ENCODE assay signal across 8 cellular contexts in the genomic region with DNA sequence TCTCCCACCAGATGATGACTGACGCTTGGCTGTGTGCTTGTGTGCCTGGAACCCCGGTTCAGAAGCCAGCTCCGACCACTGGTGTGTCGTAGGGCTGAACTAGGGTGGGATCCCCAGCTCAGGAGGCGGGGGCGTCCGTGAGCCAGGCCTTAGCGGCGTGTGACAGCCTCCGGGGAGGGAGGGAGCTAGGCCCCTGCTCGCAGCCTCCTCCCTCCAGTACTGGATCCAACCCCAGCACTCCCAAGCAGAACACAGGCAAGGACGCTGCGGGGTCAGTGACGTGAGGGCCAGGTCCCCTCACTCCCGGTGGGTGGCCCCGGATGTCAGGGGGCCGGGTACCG. TPM values are rescaled to one million over a fixed set of nuclear protein-coding genes. Genes with fewer than 3 reads are reported as not detected.
DNase-seq lines count a peak whose midpoint lies in the region; ATAC-seq and TF ChIP-seq lines count a peak whose summit lies in the region.

No MANE protein-coding gene starts in this region.

- H3K27ac Mint-ChIP-seq in activated naive CD4-positive, alpha-beta T cell treated with anti-CD3 and anti-CD28 coated beads, Interleukin-2, amount 50 U/mL, for 24 hours = no peak overlapping the region

- H3K36me3 Mint-ChIP-seq in activated naive CD4-positive, alpha-beta T cell treated with anti-CD3 and anti-CD28 coated beads, Interleukin-2, amount 50 U/mL, for 24 hours = no peaks in the 10 kb centered on the region

- peak overlapping the region; percentile 95 for H3K4me3 Mint-ChIP-seq in activated naive CD4-positive, alpha-beta T cell treated with anti-CD3 and anti-CD28 coated beads, Interleukin-2, amount 50 U/mL, for 24 hours

- no peak for DNase-seq in activated CD4-positive, CD25-positive, alpha-beta regulatory T cell (lab: John Stamatoyannopoulos, UW)
- DNase-seq in left ventricle myocardium superior (no peak), sigmoid colon (peak; percentile 75), SKM-1 (lab: John Stamatoyannopoulos, UW; ENCODE audit: unreplicated experiment) (no peak), kidney glomerular epithelial cell (lab: John Stamatoyannopoulos, UW) (no peak)

- no peak for TF ChIP-seq CTCF in sigmoid colon (IDR thresholded peaks at IDR 0.05)

- no peaks in the 10 kb centered on the region for H3K27me3 Mint-ChIP-seq in activated naive CD4-positive, alpha-beta T cell treated with anti-CD3 and anti-CD28 coated beads, Interleukin-2, amount 50 U/mL, for 24 hours

- H3K27me3 ChIP-seq in sigmoid colon = no peaks in the 10 kb centered on the region

- intact Hi-C loops in left ventricle myocardium superior (cut with micrococcal nuclease) (no loop called here), sigmoid colon (cut with DNase I) (loop anchor here (2.0 kb wide), 1 partner anchor 44 kb away; a partner anchor contains a TSS)

- H3K4me1 Mint-ChIP-seq in activated naive CD4-positive, alpha-beta T cell treated with anti-CD3 and anti-CD28 coated beads, Interleukin-2, amount 50 U/mL, for 24 hours = peaks cover 24% of the 10 kb centered on the region

- peak; percentile 0 to 2 for ATAC-seq in activated CD4-positive, CD25-positive, alpha-beta regulatory T cell treated with anti-CD3 and anti-CD28 coated beads, Interleukin-2, amount 50 U/mL, for 24 hours
- peak; percentile 12 for ATAC-seq in HG03196 (IDR thresholded peaks at IDR 0.05; ENCODE audit: unreplicated experiment)
- ATAC-seq in left ventricle myocardium superior = peak; percentile 33

- no peaks in the 10 kb centered on the region for H3K9me3 ChIP-seq in sigmoid colon

- peak overlapping the region; percentile 83 to 88 (median 86) for H3K27ac ChIP-seq in sigmoid colon

- H3K4me3 ChIP-seq in sigmoid colon = peak overlapping the region; percentile 77 to 96 (median 84)

- TF ChIP-seq POLR2A in sigmoid colon (IDR thresholded peaks at IDR 0.05) = no peak

- TF ChIP-seq EP300 in sigmoid colon (IDR thresholded peaks at IDR 0.05) = no peak

- H3K36me3 ChIP-seq in sigmoid colon = peaks cover 0 to 9% (median under 1%) of the 10 kb centered on the region in 4 donors

- WGBS in sigmoid colon, 2 donors = 1 to 4% methylated on average over 18 of the region's 18 CpGs

- H3K9me3 Mint-ChIP-seq in activated naive CD4-positive, alpha-beta T cell treated with anti-CD3 and anti-CD28 coated beads, Interleukin-2, amount 50 U/mL, for 24 hours = no peaks in the 10 kb centered on the region

- H3K4me1 ChIP-seq in sigmoid colon = peaks cover 0 to 24% (median 17%) of the 10 kb centered on the region in 4 donors

RNA-seq across cellular contexts. Expression of a gene that starts 0.4 kb away (rescaled TPM):
- total RNA-seq in left ventricle myocardium superior = 12.9 TPM
- 10 to 100 TPM; 35.0 to 58.9 (median 43.6) TPM for total RNA-seq in sigmoid colon
- polyA plus RNA-seq in sigmoid colon = 100 to 1,000 TPM in 1 of 3 donors, 10 to 100 TPM in 2; 52.4 to 102 (median 67.3) TPM

RNA-seq across cellular contexts. Expression of a gene that starts 28.4 kb away (rescaled TPM):
- total RNA-seq in left ventricle myocardium superior = 223 TPM
- 10 to 100 TPM in 2 of 4 donors, 1 to 10 TPM in 2; 6.4 to 19.9 (median 10.6) TPM for total RNA-seq in sigmoid colon
- polyA plus RNA-seq in sigmoid colon = 1 to 10 TPM in 1 of 3 donors, under 1 TPM in 2; 0.46 to 1.2 (median 0.60) TPM

RNA-seq across cellular contexts. Expression of a gene that starts 31.6 kb away (rescaled TPM):
- total RNA-seq in left ventricle myocardium superior (53.6 TPM), sigmoid colon (10 to 100 TPM; 11.0 to 29.1 (median 16.9) TPM)
- polyA plus RNA-seq in sigmoid colon = 10 to 100 TPM; 10.2 to 19.2 (median 12.5) TPM

RNA-seq across cellular contexts. Expression of a gene that starts 31.9 kb away (rescaled TPM):
- 172 TPM for total RNA-seq in left ventricle myocardium superior
- total RNA-seq in sigmoid colon = 100 to 1,000 TPM; 143 to 220 (median 202) TPM
- 100 to 1,000 TPM; 141 to 203 (median 149) TPM for polyA plus RNA-seq in sigmoid colon

RNA-seq across cellular contexts. Expression of a gene that starts 45.0 kb away (rescaled TPM):
- total RNA-seq in left ventricle myocardium superior (17.9 TPM), sigmoid colon (10 to 100 TPM; 10.3 to 14.4 (median 12.2) TPM)
- polyA plus RNA-seq in sigmoid colon = 10 to 100 TPM in 1 of 3 donors, 1 to 10 TPM in 2; 4.6 to 19.7 (median 7.2) TPM

Comparison
In these comparisons a context has a peak if more than half of its experiments do, and no peak if none do; other contexts are left out.
1. RNA of a gene that starts 28.4 kb away (total RNA-seq): 223 TPM in left ventricle myocardium superior (single experiment); 6.4 to 19.9 TPM in sigmoid colon; every median in the first group is over 10 times any median in the second.
2. Peak in every context shown above with its lines, with median percentiles within 50 percentile points of each other: ATAC-seq.